In genomic region chr17:6654816-6655731, GRCh38 we compare ENCODE assay signal across 10 cellular contexts. TPM values are rescaled to one million over a fixed set of nuclear protein-coding genes. Genes with fewer than 3 reads are reported as not detected.
DNase-seq lines count a peak whose midpoint lies in the region; ATAC-seq and TF ChIP-seq lines count a peak whose summit lies in the region.
"Had no signal": no experiment of that assay in that cellular context is flagged by ENCODE, and none has a peak within 500 bp of the region (broad histone marks: within the 10 kb centered on the region; RNA-seq: fewer than 3 reads in every experiment).

No MANE protein-coding gene starts in this region.

- H3K4me3 Mint-ChIP-seq in activated naive CD4-positive, alpha-beta T cell treated with anti-CD3 and anti-CD28 coated beads, Interleukin-2, amount 50 U/mL, for 24 hours = peak overlapping the region; percentile 81
- H3K4me3 Mint-ChIP-seq in activated CD8-positive, alpha-beta T cell treated with anti-CD3 and anti-CD28 coated beads for 36 hours = peak overlapping the region; percentile 66

- peaks cover 1% of the 10 kb centered on the region for H3K36me3 Mint-ChIP-seq in activated naive CD4-positive, alpha-beta T cell treated with anti-CD3 and anti-CD28 coated beads, Interleukin-2, amount 50 U/mL, for 24 hours
- H3K36me3 Mint-ChIP-seq in activated CD8-positive, alpha-beta T cell treated with anti-CD3 and anti-CD28 coated beads for 36 hours (ENCODE audit: low read depth) = peaks cover 3% of the 10 kb centered on the region

- intact Hi-C loops in activated CD8-positive, alpha-beta T cell treated with anti-CD3 and anti-CD28 coated beads for 36 hours (cut with micrococcal nuclease) = no loop called here

- H3K4me3 ChIP-seq in iPS-11a (ENCODE audit: low read depth, low read length) (peak overlapping the region; percentile 41), thymus (ENCODE audit: low read length) (no peak overlapping the region), Karpas-422 (ENCODE audit: low read length) (no peak overlapping the region)

- H3K4me1 Mint-ChIP-seq in activated naive CD4-positive, alpha-beta T cell treated with anti-CD3 and anti-CD28 coated beads, Interleukin-2, amount 50 U/mL, for 24 hours = peaks cover 58% of the 10 kb centered on the region
- peaks cover 43% of the 10 kb centered on the region for H3K4me1 Mint-ChIP-seq in activated CD8-positive, alpha-beta T cell treated with anti-CD3 and anti-CD28 coated beads for 36 hours (ENCODE audit: low read depth)

- peaks cover 29% of the 10 kb centered on the region for H3K79me2 ChIP-seq in Karpas-422 (ENCODE audit: low read length)

- no peak for DNase-seq in activated naive CD4-positive, alpha-beta T cell (lab: John Stamatoyannopoulos, UW)
- DNase-seq in activated CD8-positive, alpha-beta T cell treated with anti-CD3 and anti-CD28 coated beads for 36 hours = no peak
- no peak for DNase-seq in ACHN
- DNase-seq in Karpas-422 = no peak
- DNase-seq in foreskin melanocyte = no peak

- WGBS in thymus = 48% methylated on average over 47 of the region's 47 CpGs

- no peaks in the 10 kb centered on the region for H3K9me3 ChIP-seq in thymus (ENCODE audit: control insufficient read depth)
- H3K9me3 ChIP-seq in Karpas-422 (ENCODE audit: low read length) = no peaks in the 10 kb centered on the region
- H3K9me3 ChIP-seq: neutrophil had no signal

- H2AFZ ChIP-seq in Karpas-422 (ENCODE audit: low read length) = no peak overlapping the region

- TF ChIP-seq CTCF in activated CD8-positive, alpha-beta T cell treated with anti-CD3 and anti-CD28 coated beads for 36 hours (IDR thresholded peaks at IDR 0.05) = no peak

- ATAC-seq in activated CD8-positive, alpha-beta T cell treated with anti-CD3 and anti-CD28 coated beads for 36 hours = no peak

- no peaks in the 10 kb centered on the region for H3K9me2 ChIP-seq in Karpas-422 (replicated peaks; ENCODE audit: insufficient read depth, low read length)

- H4K20me1 ChIP-seq in Karpas-422 (ENCODE audit: insufficient read depth, low read depth, low read length) = no peaks in the 10 kb centered on the region

- H3K27ac Mint-ChIP-seq in activated naive CD4-positive, alpha-beta T cell treated with anti-CD3 and anti-CD28 coated beads, Interleukin-2, amount 50 U/mL, for 24 hours = no peak overlapping the region
- no peak overlapping the region for H3K27ac Mint-ChIP-seq in activated CD8-positive, alpha-beta T cell treated with anti-CD3 and anti-CD28 coated beads for 36 hours

- no peaks in the 10 kb centered on the region for H3K9me3 Mint-ChIP-seq in activated naive CD4-positive, alpha-beta T cell treated with anti-CD3 and anti-CD28 coated beads, Interleukin-2, amount 50 U/mL, for 24 hours
- no peaks in the 10 kb centered on the region for H3K9me3 Mint-ChIP-seq in activated CD8-positive, alpha-beta T cell treated with anti-CD3 and anti-CD28 coated beads for 36 hours

- H3K4me1 ChIP-seq in thymus (ENCODE audit: control insufficient read depth, insufficient read depth, low read length) = peaks cover 18% of the 10 kb centered on the region
- peaks cover 50% of the 10 kb centered on the region for H3K4me1 ChIP-seq in Karpas-422 (ENCODE audit: low read length)

- H3K9ac ChIP-seq in Karpas-422 (ENCODE audit: low read length) = no peak overlapping the region

- POLR2A ChIA-PET in activated CD8-positive, alpha-beta T cell treated with anti-CD3 and anti-CD28 coated beads for 36 hours (lab: Charles Lee) = no interaction called here

- no peaks in the 10 kb centered on the region for H3K27me3 Mint-ChIP-seq in activated naive CD4-positive, alpha-beta T cell treated with anti-CD3 and anti-CD28 coated beads, Interleukin-2, amount 50 U/mL, for 24 hours
- peaks cover 6% of the 10 kb centered on the region for H3K27me3 Mint-ChIP-seq in activated CD8-positive, alpha-beta T cell treated with anti-CD3 and anti-CD28 coated beads for 36 hours

- CTCF ChIA-PET in activated CD8-positive, alpha-beta T cell treated with anti-CD3 and anti-CD28 coated beads for 36 hours (lab: Charles Lee) = no interaction called here

- H3K27ac ChIP-seq in thymus (ENCODE audit: low read depth) (peak overlapping the region; percentile 36), Karpas-422 (ENCODE audit: low read length) (no peak overlapping the region)
- H3K27ac ChIP-seq: neutrophil had no signal

- in situ Hi-C loops in ACHN (cut with HindIII; ENCODE audit: low pct_ligation_motif_present, low pct_unique_long_range_greater_than_20kb, low sequenced_read_pairs) = no loop called here

- H3K4me2 ChIP-seq in Karpas-422 (ENCODE audit: low read depth, low read length, poor library complexity, severe bottlenecking) = no peak overlapping the region

- H3K27me3 ChIP-seq in thymus (ENCODE audit: control insufficient read depth, insufficient read depth) = peaks cover 25% of the 10 kb centered on the region
- no peaks in the 10 kb centered on the region for H3K27me3 ChIP-seq in Karpas-422 (ENCODE audit: low read length)

- no peaks in the 10 kb centered on the region for H3K36me3 ChIP-seq in thymus (ENCODE audit: control insufficient read depth, insufficient read depth)
- H3K36me3 ChIP-seq in Karpas-422 (ENCODE audit: insufficient read depth, low read length) = no peaks in the 10 kb centered on the region
- H3K36me3 ChIP-seq: neutrophil had no signal

RNA-seq across cellular contexts. Expression of gene C17orf100, which starts 3.5 kb away (rescaled TPM):
- total RNA-seq in activated CD8-positive, alpha-beta T cell treated with anti-CD3 and anti-CD28 coated beads for 36 hours = 1 to 10 TPM; 1.1 to 1.6 TPM
- 5.2 TPM for polyA plus RNA-seq in thymus
- 0.18 TPM in 1 of 2 replicates, not detected in the other for total RNA-seq in Karpas-422 (2014; rRNA removed; shearing (Covaris generic); ENCODE audit: low replicate concordance)

RNA-seq across cellular contexts. Expression of gene MED31, which starts 3.7 kb away (rescaled TPM):
- 10 to 100 TPM; 21.0 to 24.4 TPM for total RNA-seq in activated CD8-positive, alpha-beta T cell treated with anti-CD3 and anti-CD28 coated beads for 36 hours
- polyA plus RNA-seq in thymus = 29.4 TPM
- total RNA-seq in Karpas-422 (2014; rRNA removed; shearing (Covaris generic); ENCODE audit: low replicate concordance) = 11.0 and 45.3 TPM in 2 replicates

RNA-seq across cellular contexts. Expression of gene TXNDC17, which starts 14.2 kb away (rescaled TPM):
- 100 to 1,000 TPM in 1 of 2 experiments, 10 to 100 TPM in 1; 100.0 to 103 TPM for total RNA-seq in activated CD8-positive, alpha-beta T cell treated with anti-CD3 and anti-CD28 coated beads for 36 hours
- polyA plus RNA-seq in thymus = 117 TPM
- 75.4 and 83.2 TPM in 2 replicates for total RNA-seq in Karpas-422 (2014; rRNA removed; shearing (Covaris generic); ENCODE audit: low replicate concordance)

RNA-seq across cellular contexts. Expression of gene KIAA0753, which starts 14.6 kb away (rescaled TPM):
- total RNA-seq in activated CD8-positive, alpha-beta T cell treated with anti-CD3 and anti-CD28 coated beads for 36 hours = 10 to 100 TPM; 16.5 to 17.3 TPM
- polyA plus RNA-seq in thymus = 10.8 TPM
- 13.7 and 30.5 TPM in 2 replicates for total RNA-seq in Karpas-422 (2014; rRNA removed; shearing (Covaris generic); ENCODE audit: low replicate concordance)

RNA-seq across cellular contexts. Expression of gene SLC13A5, which starts 58.1 kb away (rescaled TPM):
- not detected for total RNA-seq in activated CD8-positive, alpha-beta T cell treated with anti-CD3 and anti-CD28 coated beads for 36 hours
- polyA plus RNA-seq in thymus = 0.14 TPM
- total RNA-seq in Karpas-422 (2014; rRNA removed; shearing (Covaris generic); ENCODE audit: low replicate concordance) = not detected in 2 replicates
- total RNA-seq: Daoy had no signal
